In genomic region chr17:76675648-76676047, GRCh38 we compare ENCODE assay signal across 31 cellular contexts. TPM values are rescaled to one million over a fixed set of nuclear protein-coding genes. Genes with fewer than 3 reads are reported as not detected.
DNase-seq lines count a peak whose midpoint lies in the region; FAIRE-seq and TF ChIP-seq lines count a peak whose summit lies in the region.
"Had no signal": no experiment of that assay in that cellular context is flagged by ENCODE, and none has a peak within 500 bp of the region (broad histone marks: within the 10 kb centered on the region; RNA-seq: fewer than 3 reads in every experiment).

No MANE protein-coding gene starts in this region.

- no peak overlapping the region for H2BK15ac ChIP-seq in H1 (ENCODE audit: low read length)

- H2AK5ac ChIP-seq in H1 (ENCODE audit: low read depth, low read length): no peak overlapping the region

- H3K27me3 Mint-ChIP-seq in astrocyte (ENCODE audit: low read depth, unreplicated experiment): no peaks in the 10 kb centered on the region
- H3K27me3 Mint-ChIP-seq: CD4-positive, alpha-beta memory T cell; CD8-positive, alpha-beta memory T cell had no signal

- H2BK120ac ChIP-seq in H1 (replicated peaks; ENCODE audit: low read depth, low read length): no peak overlapping the region

- no peak overlapping the region for H3K9ac ChIP-seq in astrocyte (ENCODE audit: low read length)
- H3K9ac ChIP-seq in H1 (replicated peaks in 1 of 4; ENCODE audit: extremely low read depth in 1 of 4, low read depth in 3 of 4, low read length in 3 of 4): no peak overlapping the region
- H3K9ac ChIP-seq in kidney (ENCODE audit: low read length in 2 of 2): no peak overlapping the region
- H3K9ac ChIP-seq: BLaER1 had no signal

- H4K91ac ChIP-seq in H1 (replicated peaks; ENCODE audit: insufficient read length, low read length): no peak overlapping the region

- no peak for TF ChIP-seq CTCF in astrocyte (IDR thresholded peaks at IDR 0.05; ENCODE audit: insufficient read depth, low read depth, low read length)
- TF ChIP-seq CTCF in H1 (IDR thresholded peaks at IDR 0.05; ENCODE audit: control extremely low read depth in 1 of 3, insufficient read depth in 1 of 3, low read depth in 1 of 3, low read length in 3 of 3): no peak
- no peak for TF ChIP-seq CTCF in kidney (IDR thresholded peaks at IDR 0.05; ENCODE audit: borderline replicate concordance, extremely low read depth, insufficient read depth)
- TF ChIP-seq CTCF in tibial artery (IDR thresholded peaks at IDR 0.05): no peak

- no peaks in the 10 kb centered on the region for H3K9me3 Mint-ChIP-seq in astrocyte (ENCODE audit: unreplicated experiment)
- H3K9me3 Mint-ChIP-seq: CD4-positive, alpha-beta memory T cell; CD4-positive, CD25-positive, alpha-beta regulatory T cell had no signal

- H3K27me3 ChIP-seq in astrocyte (ENCODE audit: insufficient read depth, low read length) (no peaks in the 10 kb centered on the region), H1 (replicated peaks in 1 of 4; ENCODE audit: control insufficient read depth in 3 of 4, extremely low read depth in 1 of 4, insufficient read depth in 3 of 4, low read length in 3 of 4) (no peaks in the 10 kb centered on the region), tibial artery (no peaks in the 10 kb centered on the region)
- H3K27me3 ChIP-seq: BE2C, BLaER1 had no signal

- no peaks in the 10 kb centered on the region for H3K36me3 ChIP-seq in astrocyte (ENCODE audit: insufficient read depth, low read length)
- no peaks in the 10 kb centered on the region for H3K36me3 ChIP-seq in H1 (ENCODE audit: control insufficient read depth in 2 of 4, insufficient read depth in 4 of 4, low read length in 3 of 4)
- no peaks in the 10 kb centered on the region for H3K36me3 ChIP-seq in kidney (ENCODE audit: control insufficient read depth in 1 of 2, insufficient read depth in 2 of 2, low read length in 2 of 2)
- peaks cover 17 to 40% (median 30%) of the 10 kb centered on the region in 3 donors for H3K36me3 ChIP-seq in tibial artery

- peaks cover 13% of the 10 kb centered on the region for H3K4me1 Mint-ChIP-seq in astrocyte (ENCODE audit: low read depth, unreplicated experiment)

- H3K36me3 Mint-ChIP-seq in astrocyte (ENCODE audit: low read depth, unreplicated experiment): peaks cover 10% of the 10 kb centered on the region
- H3K36me3 Mint-ChIP-seq: CD14-positive monocyte; CD4-positive, CD25-positive, alpha-beta regulatory T cell had no signal

- no peak for TF ChIP-seq RAD21 in H1 (IDR thresholded peaks at IDR 0.05 in 1 of 2, conservative IDR thresholded peaks at IDR 0.05 in 1 of 2; ENCODE audit: low read depth in 2 of 2, low read length in 2 of 2)

- no peaks in the 10 kb centered on the region for H3K79me2 ChIP-seq in astrocyte (ENCODE audit: insufficient read depth, low read length)
- H3K79me2 ChIP-seq in H1 (ENCODE audit: control insufficient read depth in 1 of 2, insufficient read depth in 2 of 2, low read length in 2 of 2): no peaks in the 10 kb centered on the region

- intact Hi-C loops in kidney (cut with DNase I): no loop called here
- intact Hi-C loops in tibial artery (cut with DNase I; ENCODE audit: low total_unique reads): no loop called here

- H3K23me2 ChIP-seq in H1 (ENCODE audit: low read depth, low read length): peaks cover 10% of the 10 kb centered on the region

- no peak overlapping the region for H3K18ac ChIP-seq in H1 (ENCODE audit: extremely low read depth, low read length)

- FAIRE-seq in astrocyte (lab: Jason Lieb, UNC): no peak
- no peak for FAIRE-seq in H1 (lab: Jason Lieb, UNC)
- FAIRE-seq in kidney (lab: Jason Lieb, UNC): no peak
- FAIRE-seq: A204.1, GM12878, GM12892, GM18507 had no signal

- no peak overlapping the region for H3K23ac ChIP-seq in H1 (ENCODE audit: insufficient read length)

- no peak overlapping the region for H3K4me3 ChIP-seq in astrocyte (ENCODE audit: insufficient read depth, low read depth, low read length)
- H3K4me3 ChIP-seq in H1 (ENCODE audit: extremely low read depth in 1 of 4, insufficient read depth in 2 of 4, low read depth in 3 of 4, low read length in 4 of 4): no peak overlapping the region
- no peak overlapping the region for H3K4me3 ChIP-seq in kidney (ENCODE audit: low read length in 2 of 2)
- H3K4me3 ChIP-seq in tibial artery: no peak overlapping the region
- H3K4me3 ChIP-seq: BLaER1, GM12878 had no signal

- CTCF ChIA-PET in H1 (lab: Charles Lee; ENCODE audit: partially characterized antibody): interaction anchor here (1.1 to 2.5 kb wide), 5 partner anchors 7 to 169 kb away, joined by 3 to 9 read pairs (median 3); no protein-coding TSS in a partner anchor

- POLR2A ChIA-PET in H1 (lab: Charles Lee; ENCODE audit: partially characterized antibody): no interaction called here

- H3K9me3 ChIP-seq in astrocyte (ENCODE audit: insufficient read depth, low read depth, low read length) (no peaks in the 10 kb centered on the region), H1 (ENCODE audit: insufficient read depth in 2 of 2, low read depth in 1 of 2, low read length in 1 of 2) (no peaks in the 10 kb centered on the region), kidney (ENCODE audit: control insufficient read depth in 1 of 2, low read length in 2 of 2) (no peaks in the 10 kb centered on the region), tibial artery (no peaks in the 10 kb centered on the region)
- H3K9me3 ChIP-seq: BE2C, BLaER1 had no signal

- no peak overlapping the region for H4K5ac ChIP-seq in H1 (ENCODE audit: insufficient read length, low read depth, low read length)

- peak overlapping the region; percentile 58 for H3K27ac Mint-ChIP-seq in astrocyte (ENCODE audit: unreplicated experiment)
- H3K27ac Mint-ChIP-seq: CD14-positive monocyte; CD4-positive, alpha-beta memory T cell; CD4-positive, CD25-positive, alpha-beta regulatory T cell had no signal

- H4K8ac ChIP-seq in H1 (ENCODE audit: extremely low read depth, insufficient read depth, low read length): no peak overlapping the region

- no peak overlapping the region for H2BK5ac ChIP-seq in H1 (ENCODE audit: low read depth, low read length)

- H3K4me2 ChIP-seq in astrocyte (ENCODE audit: low read length) (no peak overlapping the region), H1 (ENCODE audit: insufficient read depth in 1 of 2, low read depth in 2 of 2, low read length in 2 of 2) (no peak overlapping the region)
- H3K4me2 ChIP-seq: BLaER1 had no signal

- peaks cover 14% of the 10 kb centered on the region for H3K4me1 ChIP-seq in astrocyte (ENCODE audit: insufficient read depth, low read length)
- peaks cover 3 to 10% (median 7%) of the 10 kb centered on the region in 4 experiments for H3K4me1 ChIP-seq in H1 (replicated peaks in 1 of 4; ENCODE audit: control insufficient read depth in 3 of 4, insufficient read depth in 4 of 4, low read length in 3 of 4)
- peaks cover 8 to 13% of the 10 kb centered on the region in 2 donors for H3K4me1 ChIP-seq in kidney (ENCODE audit: control insufficient read depth in 1 of 2, insufficient read depth in 1 of 2, low read depth in 1 of 2, low read length in 2 of 2)
- H3K4me1 ChIP-seq in tibial artery: peaks cover 0 to 13% (median 8%) of the 10 kb centered on the region in 4 donors

- H3K56ac ChIP-seq in H1 (replicated peaks; ENCODE audit: insufficient read length, low read depth, low read length): no peak overlapping the region

- no peak overlapping the region for H2BK20ac ChIP-seq in H1 (ENCODE audit: low read length)

- H2AFZ ChIP-seq in astrocyte (ENCODE audit: low read depth, low read length) (no peak overlapping the region), H1 (ENCODE audit: low read length) (no peak overlapping the region)

- no peak for DNase-seq in astrocyte (ENCODE audit: low read depth)
- no peak for DNase-seq in H1 (ENCODE audit: low read depth in 1 of 2, low spot score in 2 of 2)
- peak; percentile 40 for DNase-seq in kidney
- no peak for DNase-seq in tibial artery
- DNase-seq in medulla oblongata (ENCODE audit: extremely low spot score): no peak
- DNase-seq in NCI-H1417 (lab: John Stamatoyannopoulos, UW): no peak
- DNase-seq: 8988T; ACHN; BE2C; C1 segment of cervical spinal cord; CD4-positive, alpha-beta memory T cell; CD4-positive, CD25-positive, alpha-beta regulatory T cell; CD8-positive, alpha-beta memory T cell; COR-L47; DMS 273 treated with DMSO at 0.1 percent for 48 hours; DMS153; DMS53; DMS79; DND-41; EL; GDM1 had no signal

- no peak overlapping the region for H3K4ac ChIP-seq in H1 (replicated peaks; ENCODE audit: insufficient read length, low read depth, low read length)

- no peak overlapping the region for H3K14ac ChIP-seq in H1 (ENCODE audit: insufficient read length)

- TF ChIP-seq EP300 in H1 (IDR thresholded peaks at IDR 0.05; ENCODE audit: borderline replicate concordance in 1 of 2, low read depth in 2 of 2, low read length in 2 of 2): no peak

- no peak overlapping the region for H3K4me3 Mint-ChIP-seq in astrocyte (ENCODE audit: unreplicated experiment)
- H3K4me3 Mint-ChIP-seq: CD14-positive monocyte; CD4-positive, alpha-beta memory T cell; CD4-positive, CD25-positive, alpha-beta regulatory T cell; CD8-positive, alpha-beta memory T cell had no signal

- no peaks in the 10 kb centered on the region for H3K79me1 ChIP-seq in H1 (ENCODE audit: low read depth, low read length)

- TF ChIP-seq POLR2A in H1 (IDR thresholded peaks at IDR 0.05; ENCODE audit: control extremely low read depth in 1 of 2, low read depth in 2 of 2, low read length in 2 of 2): no peak

- no peak overlapping the region for H3K27ac ChIP-seq in astrocyte (ENCODE audit: low read depth, low read length)
- H3K27ac ChIP-seq in H1 (ENCODE audit: low read depth, low read length): no peak overlapping the region
- H3K27ac ChIP-seq in kidney (ENCODE audit: low read depth in 2 of 2, low read length in 2 of 2): no peak overlapping the region
- H3K27ac ChIP-seq in tibial artery: no peak overlapping the region
- H3K27ac ChIP-seq: BLaER1 had no signal

- no peak overlapping the region for H2BK12ac ChIP-seq in H1 (ENCODE audit: low read depth, low read length)

- 94% methylated on average over 6 of the region's 6 CpGs; no CpG with 5 or more reads in 1 of the 2 experiments for WGBS in H1 (ENCODE audit: extremely low coverage in 1 of 2, insufficient coverage in 1 of 2, insufficient read length in 1 of 2, insufficient replicate concordance in 2 of 2, low coverage in 1 of 2, low lambda C conversion rate in 2 of 2, missing lambda C conversion rate in 1 of 2), 2 experiments

- peaks cover 3% of the 10 kb centered on the region for H4K20me1 ChIP-seq in astrocyte (ENCODE audit: insufficient read depth, low read length)
- H4K20me1 ChIP-seq in H1 (replicated peaks in 1 of 2; ENCODE audit: control insufficient read depth in 1 of 2, insufficient read depth in 2 of 2, low read length in 2 of 2): peaks cover 0 to 2% of the 10 kb centered on the region in 2 experiments

RNA-seq across cellular contexts. Expression of gene ST6GALNAC1, which starts 32.1 kb away (rescaled TPM):
- total RNA-seq in astrocyte (not detected in 2 replicates), kidney (0.31 TPM)
- not detected in 2 replicates for total RNA-seq in H1 (2021; fragmentation: NEBNext Ultra II Directional; extraction: Animal tissue kit (Norgen Biotek cat#: 25700))
- polyA plus RNA-seq in H1 (2011; rRNA removed) (not detected in 2 replicates), kidney (ENCODE audit: insufficient read depth, low read depth, low replicate concordance) (not detected)
- polyA plus RNA-seq in H1 (2011; cell fraction: cytosol; rRNA removed): not detected
- not detected for polyA plus RNA-seq in H1 (2011; cell fraction: nucleus; rRNA removed)
- not detected in 4 replicates for polyA plus RNA-seq in H1 (2012, experiment 1 of 2)
- polyA plus RNA-seq in H1 (2012, experiment 2 of 2): not detected
- not detected for polyA plus RNA-seq in H1 (2013, experiment 1 of 2)
- not detected for polyA plus RNA-seq in H1 (2013, experiment 2 of 2)
- polyA minus RNA-seq in H1 (2011; rRNA and poly(A)+ RNA removed): not detected in 2 replicates
- not detected for polyA minus RNA-seq in H1 (2011; cell fraction: cytosol; rRNA and poly(A)+ RNA removed)
- not detected for polyA minus RNA-seq in H1 (2011; cell fraction: nucleus; rRNA and poly(A)+ RNA removed)
- total RNA-seq: A673, Daoy, G401 had no signal
- polyA plus RNA-seq: AG04450, CD14-positive monocyte, GM12878 had no signal

RNA-seq across cellular contexts. Expression of gene MXRA7, which starts 35.1 kb away (rescaled TPM):
- total RNA-seq in astrocyte (177 and 179 TPM in 2 replicates), kidney (130 TPM)
- 21.3 and 26.6 TPM in 2 replicates for total RNA-seq in H1 (2021; fragmentation: NEBNext Ultra II Directional; extraction: Animal tissue kit (Norgen Biotek cat#: 25700))
- polyA plus RNA-seq in H1 (2011; rRNA removed) (12.8 and 17.8 TPM in 2 replicates), kidney (ENCODE audit: insufficient read depth, low read depth, low replicate concordance) (72.4 TPM)
- polyA plus RNA-seq in H1 (2011; cell fraction: cytosol; rRNA removed): 19.7 TPM
- polyA plus RNA-seq in H1 (2011; cell fraction: nucleus; rRNA removed): 15.7 TPM
- polyA plus RNA-seq in H1 (2012, experiment 1 of 2): 22.5 to 26.9 TPM (median 24.9 TPM) in 4 replicates
- polyA plus RNA-seq in H1 (2012, experiment 2 of 2): 28.3 TPM
- polyA plus RNA-seq in H1 (2013, experiment 1 of 2): 26.7 TPM
- 34.1 TPM for polyA plus RNA-seq in H1 (2013, experiment 2 of 2)
- polyA minus RNA-seq in H1 (2011; rRNA and poly(A)+ RNA removed): 13.7 and 15.2 TPM in 2 replicates
- 9.0 TPM for polyA minus RNA-seq in H1 (2011; cell fraction: cytosol; rRNA and poly(A)+ RNA removed)
- 6.9 TPM for polyA minus RNA-seq in H1 (2011; cell fraction: nucleus; rRNA and poly(A)+ RNA removed)

RNA-seq across cellular contexts. Expression of gene JMJD6, which starts 50.8 kb away (rescaled TPM):
- total RNA-seq in astrocyte (45.5 and 47.2 TPM in 2 replicates), kidney (23.6 TPM)
- 18.6 and 22.2 TPM in 2 replicates for total RNA-seq in H1 (2021; fragmentation: NEBNext Ultra II Directional; extraction: Animal tissue kit (Norgen Biotek cat#: 25700))
- polyA plus RNA-seq in H1 (2011; rRNA removed) (8.6 and 10.6 TPM in 2 replicates), kidney (ENCODE audit: insufficient read depth, low read depth, low replicate concordance) (34.3 TPM)
- 9.9 TPM for polyA plus RNA-seq in H1 (2011; cell fraction: cytosol; rRNA removed)
- polyA plus RNA-seq in H1 (2011; cell fraction: nucleus; rRNA removed): 11.7 TPM
- polyA plus RNA-seq in H1 (2012, experiment 1 of 2): 18.3 to 22.2 TPM (median 19.1 TPM) in 4 replicates
- 9.1 TPM for polyA plus RNA-seq in H1 (2012, experiment 2 of 2)
- polyA plus RNA-seq in H1 (2013, experiment 1 of 2): 10.0 TPM
- polyA plus RNA-seq in H1 (2013, experiment 2 of 2): 8.7 TPM
- 3.1 and 5.3 TPM in 2 replicates for polyA minus RNA-seq in H1 (2011; rRNA and poly(A)+ RNA removed)
- polyA minus RNA-seq in H1 (2011; cell fraction: cytosol; rRNA and poly(A)+ RNA removed): 5.8 TPM
- 6.7 TPM for polyA minus RNA-seq in H1 (2011; cell fraction: nucleus; rRNA and poly(A)+ RNA removed)

RNA-seq across cellular contexts. Expression of gene METTL23, which starts 51.0 kb away (rescaled TPM):
- total RNA-seq in astrocyte (24.3 and 26.0 TPM in 2 replicates), kidney (38.2 TPM)
- 36.1 and 36.2 TPM in 2 replicates for total RNA-seq in H1 (2021; fragmentation: NEBNext Ultra II Directional; extraction: Animal tissue kit (Norgen Biotek cat#: 25700))
- polyA plus RNA-seq in H1 (2011; rRNA removed) (41.3 and 60.2 TPM in 2 replicates), kidney (ENCODE audit: insufficient read depth, low read depth, low replicate concordance) (53.0 TPM)
- polyA plus RNA-seq in H1 (2011; cell fraction: cytosol; rRNA removed): 51.3 TPM
- 40.3 TPM for polyA plus RNA-seq in H1 (2011; cell fraction: nucleus; rRNA removed)
- 36.4 to 47.2 TPM (median 43.1 TPM) in 4 replicates for polyA plus RNA-seq in H1 (2012, experiment 1 of 2)
- 34.6 TPM for polyA plus RNA-seq in H1 (2012, experiment 2 of 2)
- polyA plus RNA-seq in H1 (2013, experiment 1 of 2): 40.2 TPM
- 38.5 TPM for polyA plus RNA-seq in H1 (2013, experiment 2 of 2)
- 25.9 and 32.3 TPM in 2 replicates for polyA minus RNA-seq in H1 (2011; rRNA and poly(A)+ RNA removed)
- 11.8 TPM for polyA minus RNA-seq in H1 (2011; cell fraction: cytosol; rRNA and poly(A)+ RNA removed)
- 16.5 TPM for polyA minus RNA-seq in H1 (2011; cell fraction: nucleus; rRNA and poly(A)+ RNA removed)
